In the genomic region with DNA sequence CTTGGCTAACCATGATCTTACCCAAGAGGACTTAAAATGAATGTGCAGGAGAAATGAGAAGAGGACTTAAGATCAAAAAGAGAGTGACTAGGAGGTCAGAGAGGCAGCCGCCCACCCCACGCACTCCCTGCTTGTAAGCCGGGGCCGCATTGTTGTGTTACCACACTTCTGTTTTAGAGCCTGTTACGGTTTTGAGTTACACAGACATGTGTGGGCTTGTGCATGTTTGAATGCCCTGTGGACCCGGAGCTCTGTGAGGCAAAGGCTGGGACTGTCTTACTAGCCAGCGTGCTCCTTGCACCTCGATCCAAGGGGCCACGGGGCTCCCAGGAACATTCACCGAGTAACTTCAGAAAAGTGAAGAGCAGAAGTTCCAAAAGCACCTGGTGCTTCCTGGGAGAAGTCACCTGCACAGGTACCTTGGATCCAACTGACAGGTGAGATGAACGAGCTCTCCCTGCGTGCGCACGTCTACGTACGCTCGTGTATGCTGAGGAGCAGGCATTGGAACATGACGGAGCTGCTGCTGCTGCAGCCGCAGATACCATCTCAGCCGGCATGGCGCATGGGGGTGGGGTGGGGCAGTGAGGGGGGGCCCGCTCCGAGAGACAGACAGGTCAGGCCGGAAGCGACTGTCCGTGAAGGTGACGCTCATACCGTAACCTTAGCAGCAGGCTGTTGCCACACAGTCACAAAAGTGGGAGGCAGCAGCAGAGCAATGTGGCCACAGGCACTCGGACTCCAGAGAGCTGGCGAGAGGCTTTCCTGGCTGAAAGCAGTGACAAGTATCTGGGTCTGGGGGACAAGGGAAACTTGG, we compare ENCODE assay signal across 18 cellular contexts. TPM values are rescaled to one million over a fixed set of nuclear protein-coding genes. Genes with fewer than 3 reads are reported as not detected.
DNase-seq lines count a peak whose midpoint lies in the region; ATAC-seq lines count a peak whose summit lies in the region.
"Had no signal": no experiment of that assay in that cellular context is flagged by ENCODE, and none has a peak within 500 bp of the region (broad histone marks: within the 10 kb centered on the region; RNA-seq: fewer than 3 reads in every experiment).

No MANE protein-coding gene starts in this region.

- DNase-seq in activated naive CD4-positive, alpha-beta T cell treated with anti-CD3 and anti-CD28 coated beads for 36 hours = no peak
- no peak for DNase-seq in activated naive CD4-positive, alpha-beta T cell treated with anti-CD3 and anti-CD28 coated beads, Interleukin-2, amount 50 U/mL, for 16 hours
- DNase-seq in left kidney (ENCODE audit: low read depth, low spot score) = peak; percentile 55
- no peak for DNase-seq in stimulated activated naive B cell treated with anti-CD40 and anti-IgM and Interleukin-4, amounts not matched to agents 10 μg/mL and 1 μg/mL and 100 μg/mL, for 72 hours
- no peak for DNase-seq in GM03348 (ENCODE audit: low spot score)
- no peak for DNase-seq in MV-4-11 (lab: John Stamatoyannopoulos, UW)
- DNase-seq: ACHN; Calu3; CD4-positive, CD25-positive, alpha-beta regulatory T cell; GM23248; NCI-H1092 treated with DMSO at 0.1 percent for 48 hours; NCI-H1694; NCI-H2107; NCI-H774; Peyer's patch; SHP77 treated with DMSO at 0.1 percent for 48 hours had no signal

- CTCF ChIA-PET in activated naive CD4-positive, alpha-beta T cell treated with anti-CD3 and anti-CD28 coated beads for 36 hours (lab: Charles Lee) = no interaction called here

- H3K4me1 Mint-ChIP-seq in activated naive CD4-positive, alpha-beta T cell treated with anti-CD3 and anti-CD28 coated beads for 36 hours (ENCODE audit: low read depth) = no peaks in the 10 kb centered on the region
- no peaks in the 10 kb centered on the region for H3K4me1 Mint-ChIP-seq in activated T-helper 17 cell treated with anti-CD3 and anti-CD28 coated beads, Interleukin-2, amount 50 U/mL, for 72 hours
- peaks cover 0 to 6% of the 10 kb centered on the region in 2 donors for H3K4me1 Mint-ChIP-seq in stimulated activated naive B cell treated with anti-CD40 and anti-IgM and Interleukin-4, amounts not matched to agents 10 μg/mL and 1 μg/mL and 100 μg/mL, for 72 hours

- intact Hi-C loops in activated naive CD4-positive, alpha-beta T cell treated with anti-CD3 and anti-CD28 coated beads for 36 hours (cut with micrococcal nuclease) = no loop called here

- H3K27me3 Mint-ChIP-seq in activated naive CD4-positive, alpha-beta T cell treated with anti-CD3 and anti-CD28 coated beads for 36 hours (ENCODE audit: low read depth) = no peaks in the 10 kb centered on the region
- no peaks in the 10 kb centered on the region for H3K27me3 Mint-ChIP-seq in activated T-helper 17 cell treated with anti-CD3 and anti-CD28 coated beads, Interleukin-2, amount 50 U/mL, for 72 hours
- no peaks in the 10 kb centered on the region for H3K27me3 Mint-ChIP-seq in stimulated activated naive B cell treated with anti-CD40 and anti-IgM and Interleukin-4, amounts not matched to agents 10 μg/mL and 1 μg/mL and 100 μg/mL, for 72 hours
- H3K27me3 Mint-ChIP-seq: CD4-positive, CD25-positive, alpha-beta regulatory T cell had no signal

- H3K9me3 Mint-ChIP-seq in activated naive CD4-positive, alpha-beta T cell treated with anti-CD3 and anti-CD28 coated beads for 36 hours = no peaks in the 10 kb centered on the region
- no peaks in the 10 kb centered on the region for H3K9me3 Mint-ChIP-seq in activated T-helper 17 cell treated with anti-CD3 and anti-CD28 coated beads, Interleukin-2, amount 50 U/mL, for 72 hours
- H3K9me3 Mint-ChIP-seq in stimulated activated naive B cell treated with anti-CD40 and anti-IgM and Interleukin-4, amounts not matched to agents 10 μg/mL and 1 μg/mL and 100 μg/mL, for 72 hours = no peaks in the 10 kb centered on the region
- H3K9me3 Mint-ChIP-seq: CD4-positive, CD25-positive, alpha-beta regulatory T cell had no signal

- no peak overlapping the region for H3K4me3 Mint-ChIP-seq in activated naive CD4-positive, alpha-beta T cell treated with anti-CD3 and anti-CD28 coated beads for 36 hours
- no peak overlapping the region for H3K4me3 Mint-ChIP-seq in activated T-helper 17 cell treated with anti-CD3 and anti-CD28 coated beads, Interleukin-2, amount 50 U/mL, for 72 hours
- no peak overlapping the region for H3K4me3 Mint-ChIP-seq in stimulated activated naive B cell treated with anti-CD40 and anti-IgM and Interleukin-4, amounts not matched to agents 10 μg/mL and 1 μg/mL and 100 μg/mL, for 72 hours

- peak overlapping the region; percentile 60 for H3K27ac Mint-ChIP-seq in activated naive CD4-positive, alpha-beta T cell treated with anti-CD3 and anti-CD28 coated beads for 36 hours
- peak overlapping the region; percentile 70 for H3K27ac Mint-ChIP-seq in activated T-helper 17 cell treated with anti-CD3 and anti-CD28 coated beads, Interleukin-2, amount 50 U/mL, for 72 hours
- H3K27ac Mint-ChIP-seq in stimulated activated naive B cell treated with anti-CD40 and anti-IgM and Interleukin-4, amounts not matched to agents 10 μg/mL and 1 μg/mL and 100 μg/mL, for 72 hours = peak overlapping the region; percentile 10

- peaks cover 16% of the 10 kb centered on the region for H3K36me3 Mint-ChIP-seq in activated naive CD4-positive, alpha-beta T cell treated with anti-CD3 and anti-CD28 coated beads for 36 hours (ENCODE audit: low read depth)
- peaks cover 95% of the 10 kb centered on the region for H3K36me3 Mint-ChIP-seq in activated T-helper 17 cell treated with anti-CD3 and anti-CD28 coated beads, Interleukin-2, amount 50 U/mL, for 72 hours (ENCODE audit: low read depth)
- peaks cover 48 to 52% of the 10 kb centered on the region in 2 donors for H3K36me3 Mint-ChIP-seq in stimulated activated naive B cell treated with anti-CD40 and anti-IgM and Interleukin-4, amounts not matched to agents 10 μg/mL and 1 μg/mL and 100 μg/mL, for 72 hours

- peak; percentile 14 for ATAC-seq in activated T-helper 17 cell treated with anti-CD3 and anti-CD28 coated beads, Interleukin-2, amount 50 U/mL, for 72 hours (replicated peaks)
- ATAC-seq in stimulated activated naive B cell treated with anti-CD40 and anti-IgM and Interleukin-4, amounts not matched to agents 10 μg/mL and 1 μg/mL and 100 μg/mL, for 72 hours (replicated peaks) = no peak
- ATAC-seq in GM21381 (IDR thresholded peaks at IDR 0.05; ENCODE audit: unreplicated experiment) = no peak

RNA-seq across cellular contexts. Expression of a gene that starts 23.7 kb away (rescaled TPM):
- 10 to 100 TPM; 51.3 TPM for total RNA-seq in activated naive CD4-positive, alpha-beta T cell treated with anti-CD3 and anti-CD28 coated beads for 36 hours
- total RNA-seq in activated T-helper 17 cell treated with anti-CD3 and anti-CD28 coated beads, Interleukin-2, amount 50 U/mL, for 72 hours = 10 to 100 TPM; 44.7 to 55.8 TPM

Comparison
In these comparisons a context has a peak if more than half of its experiments do, and no peak if none do; other contexts are left out.
1. H3K27ac Mint-ChIP-seq: peak in every context shown above with its lines; median percentile 70 in activated T-helper 17 cell treated with anti-CD3 and anti-CD28 coated beads, Interleukin-2, amount 50 U/mL, for 72 hours; 60 in activated naive CD4-positive, alpha-beta T cell treated with anti-CD3 and anti-CD28 coated beads for 36 hours; 10 in stimulated activated naive B cell treated with anti-CD40 and anti-IgM and Interleukin-4, amounts not matched to agents 10 μg/mL and 1 μg/mL and 100 μg/mL, for 72 hours.